14 cellular contexts compared by ENCODE assay signal in the genomic region with DNA sequence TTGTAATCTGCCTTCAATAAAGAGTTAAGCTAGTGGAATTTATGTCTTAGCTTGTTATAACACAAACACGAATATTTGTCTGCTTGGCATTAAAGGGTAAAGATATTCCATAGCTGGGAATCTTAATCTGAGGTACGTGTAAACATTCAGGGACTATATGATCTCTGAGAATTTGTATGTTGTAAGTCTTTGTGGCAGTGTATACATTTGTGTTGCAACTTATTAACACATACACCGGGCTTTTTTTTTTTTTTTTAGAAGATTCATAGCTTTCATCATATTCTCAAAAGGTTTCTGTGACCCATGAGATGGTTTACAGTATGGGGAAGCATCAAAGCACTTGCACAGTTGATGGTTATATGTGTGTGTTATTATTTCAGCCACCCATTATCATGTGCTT. TPM values are rescaled to one million over a fixed set of nuclear protein-coding genes. Genes with fewer than 3 reads are reported as not detected.
DNase-seq lines count a peak whose midpoint lies in the region; ATAC-seq and TF ChIP-seq lines count a peak whose summit lies in the region.
"Had no signal": no experiment of that assay in that cellular context is flagged by ENCODE, and none has a peak within 500 bp of the region (broad histone marks: within the 10 kb centered on the region; RNA-seq: fewer than 3 reads in every experiment).

No MANE protein-coding gene starts in this region.

- no peak for TF ChIP-seq POLR2A in Peyer's patch (IDR thresholded peaks at IDR 0.05)

- peaks cover 2% of the 10 kb centered on the region for H3K36me3 ChIP-seq in CD4-positive, alpha-beta memory T cell (ENCODE audit: insufficient read depth, low read length)
- H3K36me3 ChIP-seq in Karpas-422 (ENCODE audit: insufficient read depth, low read length): peaks cover 9% of the 10 kb centered on the region; the same call in 1 of the 2 replicates
- peaks cover 5% of the 10 kb centered on the region for H3K36me3 ChIP-seq in mammary epithelial cell (ENCODE audit: insufficient read depth, low read length)
- H3K36me3 ChIP-seq in Peyer's patch: peaks cover 0 to 12% (median 0%) of the 10 kb centered on the region in 3 donors

- POLR2A ChIA-PET in CD4-positive, alpha-beta memory T cell (lab: Charles Lee; ENCODE audit: partially characterized antibody): interaction anchor here (0.7 to 1.3 kb wide), 2 partner anchors 20 to 205 kb away, joined by 3 to 4 read pairs; no protein-coding TSS in a partner anchor

- peak overlapping the region in 1 of 8 donors; percentile 14 for H3K4me3 Mint-ChIP-seq in CD4-positive, alpha-beta memory T cell
- H3K4me3 Mint-ChIP-seq in mesothelial cell of epicardium: peak overlapping the region; percentile 47
- H3K4me3 Mint-ChIP-seq: activated T-cell treated with anti-CD3 and anti-CD28 coated beads, Interleukin-2, amount 50 U/mL, for 72 hours had no signal

- peaks cover 7 to 30% (median 28%) of the 10 kb centered on the region in 4 donors for H3K4me1 Mint-ChIP-seq in CD4-positive, alpha-beta memory T cell
- peaks cover 12% of the 10 kb centered on the region for H3K4me1 Mint-ChIP-seq in mesothelial cell of epicardium

- H3K4me2 ChIP-seq in Karpas-422 (ENCODE audit: low read depth, low read length, poor library complexity, severe bottlenecking): peak overlapping the region; percentile 87
- H3K4me2 ChIP-seq in mammary epithelial cell (ENCODE audit: insufficient read depth, low read depth, low read length): peak overlapping the region; percentile 84

- peak overlapping the region in 1 of 2 donors; percentile 80 for H3K4me3 ChIP-seq in CD4-positive, alpha-beta memory T cell (ENCODE audit: low read length in 2 of 2)
- H3K4me3 ChIP-seq in Karpas-422 (ENCODE audit: low read length) (peak overlapping the region; percentile 75), mammary epithelial cell (replicated peaks in 1 of 3; ENCODE audit: insufficient read depth in 1 of 3, low read depth in 2 of 3, low read length in 3 of 3) (peak overlapping the region in 1 of 3 experiments; percentile 38), Peyer's patch (no peak overlapping the region)
- H3K4me3 ChIP-seq: body of pancreas had no signal

- H3K9me2 ChIP-seq in Karpas-422 (replicated peaks; ENCODE audit: insufficient read depth, low read length): no peaks in the 10 kb centered on the region

- peaks cover 2% of the 10 kb centered on the region for H4K20me1 ChIP-seq in Karpas-422 (ENCODE audit: insufficient read depth, low read depth, low read length)
- no peaks in the 10 kb centered on the region for H4K20me1 ChIP-seq in mammary epithelial cell (ENCODE audit: insufficient read depth, low read length)

- WGBS in mammary epithelial cell (ENCODE audit: low coverage, missing lambda C conversion rate): 40% methylated on average over 3 of the region's 3 CpGs

- no TSS peak for BruUV-seq in mammary epithelial cell (replicated peaks; lab: Mats Ljungman, UMichigan)

- H3K27ac ChIP-seq in CD4-positive, alpha-beta memory T cell (ENCODE audit: low read depth, low read length): peak overlapping the region; percentile 89
- H3K27ac ChIP-seq in Karpas-422 (ENCODE audit: low read length) (peak overlapping the region; percentile 91; the same call in 1 of the 2 replicates), mammary epithelial cell (ENCODE audit: insufficient read depth, low read depth, low read length) (no peak overlapping the region), Peyer's patch (no peak overlapping the region)
- H3K27ac ChIP-seq: body of pancreas had no signal

- no peak for TF ChIP-seq CTCF in mammary epithelial cell (conservative IDR thresholded peaks at IDR 0.05 in 1 of 2, IDR thresholded peaks at IDR 0.05 in 1 of 2; ENCODE audit: extremely low read depth in 1 of 2, insufficient read depth in 1 of 2, low read depth in 1 of 2, low read length in 2 of 2)
- TF ChIP-seq CTCF in mesothelial cell of epicardium (IDR thresholded peaks at IDR 0.05; ENCODE audit: unreplicated experiment): no peak
- no peak for TF ChIP-seq CTCF in Peyer's patch (IDR thresholded peaks at IDR 0.05)

- peaks cover 3 to 26% of the 10 kb centered on the region in 2 donors for H3K36me3 Mint-ChIP-seq in CD4-positive, alpha-beta memory T cell
- H3K36me3 Mint-ChIP-seq in mesothelial cell of epicardium: no peaks in the 10 kb centered on the region
- peaks cover 7 to 10% of the 10 kb centered on the region in 2 donors for H3K36me3 Mint-ChIP-seq in activated naive CD4-positive, alpha-beta T cell treated with anti-CD3 and anti-CD28 coated beads, Interleukin-2, amount 50 U/mL, for 72 hours

- dilution Hi-C loops in mammary epithelial cell (cut with HindIII; ENCODE audit: low sequenced_read_pairs): no loop called here

- peaks cover 69% of the 10 kb centered on the region for H3K79me2 ChIP-seq in Karpas-422 (ENCODE audit: low read length)
- peaks cover 83% of the 10 kb centered on the region for H3K79me2 ChIP-seq in mammary epithelial cell (ENCODE audit: insufficient read depth, low read length)

- H3K9me3 Mint-ChIP-seq in CD4-positive, alpha-beta memory T cell: peaks cover 0 to 6% (median 0%) of the 10 kb centered on the region in 8 donors
- H3K9me3 Mint-ChIP-seq in mesothelial cell of epicardium: no peaks in the 10 kb centered on the region
- H3K9me3 Mint-ChIP-seq in activated naive CD4-positive, alpha-beta T cell treated with anti-CD3 and anti-CD28 coated beads, Interleukin-2, amount 50 U/mL, for 72 hours: no peaks in the 10 kb centered on the region
- H3K9me3 Mint-ChIP-seq: activated T-cell treated with anti-CD3 and anti-CD28 coated beads, Interleukin-2, amount 50 U/mL, for 72 hours; CD4-positive, alpha-beta T cell had no signal

- H3K27me3 Mint-ChIP-seq in CD4-positive, alpha-beta memory T cell: no peaks in the 10 kb centered on the region
- H3K27me3 Mint-ChIP-seq in mesothelial cell of epicardium (ENCODE audit: low read depth): no peaks in the 10 kb centered on the region
- H3K27me3 Mint-ChIP-seq: CD4-positive, alpha-beta T cell had no signal

- no peaks in the 10 kb centered on the region for H3K9me3 ChIP-seq in CD4-positive, alpha-beta memory T cell (ENCODE audit: control insufficient read depth in 1 of 2, low read length in 2 of 2)
- H3K9me3 ChIP-seq in Karpas-422 (ENCODE audit: low read length) (no peaks in the 10 kb centered on the region), mammary epithelial cell (replicated peaks; ENCODE audit: insufficient read depth, low read length) (no peaks in the 10 kb centered on the region), Peyer's patch (no peaks in the 10 kb centered on the region)
- H3K9me3 ChIP-seq: body of pancreas had no signal

- peak overlapping the region; percentile 14; the same call in 1 of the 2 replicates for H3K9ac ChIP-seq in Karpas-422 (ENCODE audit: low read length)
- no peak overlapping the region for H3K9ac ChIP-seq in mammary epithelial cell (ENCODE audit: insufficient read depth, low read length)

- no peak for DNase-seq in CD4-positive, alpha-beta memory T cell
- DNase-seq in Karpas-422 (no peak), mammary epithelial cell (no peak), mesothelial cell of epicardium (ENCODE audit: low spot score in 2 of 2, unreplicated experiment in 2 of 2) (no peak), Peyer's patch (no peak)
- DNase-seq in activated naive CD4-positive, alpha-beta T cell treated with anti-CD3 and anti-CD28 coated beads, Interleukin-2, amount 50 U/mL, for 72 hours (ENCODE audit: low spot score in 2 of 2): no peak
- DNase-seq: activated T-cell treated with anti-CD3 and anti-CD28 coated beads, Interleukin-2, amount 50 U/mL, for 72 hours; body of pancreas; CD4-positive, alpha-beta T cell; NCI-H1694; NCI-H774; retina had no signal

- H2AFZ ChIP-seq in Karpas-422 (ENCODE audit: low read length) (no peak overlapping the region), mammary epithelial cell (ENCODE audit: low read depth, low read length) (no peak overlapping the region)

- CTCF ChIA-PET in CD4-positive, alpha-beta memory T cell (lab: Charles Lee; ENCODE audit: partially characterized antibody): interaction anchor here (0.7 to 2.9 kb wide), 7 partner anchors 10 to 209 kb away, joined by 3 to 16 read pairs (median 3); no protein-coding TSS in a partner anchor
- CTCF ChIA-PET in mammary epithelial cell (lab: Charles Lee; ENCODE audit: low non-redundant PET): no interaction called here

- H3K27me3 ChIP-seq in CD4-positive, alpha-beta memory T cell (ENCODE audit: insufficient read depth, low read length): no peaks in the 10 kb centered on the region
- H3K27me3 ChIP-seq in Karpas-422 (ENCODE audit: low read length): no peaks in the 10 kb centered on the region
- no peaks in the 10 kb centered on the region for H3K27me3 ChIP-seq in mammary epithelial cell (ENCODE audit: insufficient read depth, low read length)
- H3K27me3 ChIP-seq in Peyer's patch: no peaks in the 10 kb centered on the region
- H3K27me3 ChIP-seq: body of pancreas had no signal

- intact Hi-C loops in CD4-positive, alpha-beta memory T cell (cut with micrococcal nuclease): no loop called here
- intact Hi-C loops in mammary epithelial cell (cut with micrococcal nuclease): no loop called here

- peaks cover 51% of the 10 kb centered on the region for H3K4me1 ChIP-seq in CD4-positive, alpha-beta memory T cell (ENCODE audit: insufficient read depth, low read length)
- H3K4me1 ChIP-seq in Karpas-422 (ENCODE audit: low read length) (peaks cover 17% of the 10 kb centered on the region), mammary epithelial cell (ENCODE audit: insufficient read depth, low read length) (peaks cover 15% of the 10 kb centered on the region), Peyer's patch (peaks cover 0 to 30% (median 7%) of the 10 kb centered on the region in 4 donors)

- in situ Hi-C loops in mammary epithelial cell (cut with MboI; ENCODE audit: low sequenced_read_pairs in 2 of 2): no loop called here

- peak overlapping the region in 1 of 7 donors; percentile 87 for H3K27ac Mint-ChIP-seq in CD4-positive, alpha-beta memory T cell
- H3K27ac Mint-ChIP-seq in mesothelial cell of epicardium: no peak overlapping the region
- peak overlapping the region in 1 of 2 donors; percentile 70 for H3K27ac Mint-ChIP-seq in activated naive CD4-positive, alpha-beta T cell treated with anti-CD3 and anti-CD28 coated beads, Interleukin-2, amount 50 U/mL, for 72 hours
- H3K27ac Mint-ChIP-seq: activated T-cell treated with anti-CD3 and anti-CD28 coated beads, Interleukin-2, amount 50 U/mL, for 72 hours; CD4-positive, alpha-beta T cell had no signal

- no peak for ATAC-seq in GM21737 (IDR thresholded peaks at IDR 0.05; ENCODE audit: unreplicated experiment)
- no peak for ATAC-seq in GM18867 (IDR thresholded peaks at IDR 0.05; ENCODE audit: unreplicated experiment)
- ATAC-seq in activated naive CD4-positive, alpha-beta T cell treated with anti-CD3 and anti-CD28 coated beads, Interleukin-2, amount 50 U/mL, for 72 hours: no peak
- ATAC-seq: activated T-cell treated with anti-CD3 and anti-CD28 coated beads, Interleukin-2, amount 50 U/mL, for 72 hours; body of pancreas had no signal

RNA-seq across cellular contexts. Expression of gene GGPS1, which starts 3.0 kb away (rescaled TPM):
- 10 to 100 TPM; 50.3 to 52.5 TPM for total RNA-seq in CD4-positive, alpha-beta memory T cell
- polyA plus RNA-seq in CD4-positive, alpha-beta memory T cell: 10 to 100 TPM; 77.9 to 79.5 TPM
- total RNA-seq in Karpas-422 (2014; rRNA removed; shearing (Covaris generic); ENCODE audit: low replicate concordance): 13.9 and 45.3 TPM in 2 replicates
- total RNA-seq in mammary epithelial cell (10 to 100 TPM; 35.8 to 37.9 TPM), mesothelial cell of epicardium (25.9 to 37.8 TPM (median 30.2 TPM) in 3 replicates), Peyer's patch (10 to 100 TPM; 12.3 to 23.1 (median 18.5) TPM)
- polyA plus RNA-seq in mammary epithelial cell: 18.0 TPM
- polyA minus RNA-seq in mammary epithelial cell: 37.6 TPM
- 10 to 100 TPM; 33.6 to 36.1 TPM for total RNA-seq in activated naive CD4-positive, alpha-beta T cell treated with anti-CD3 and anti-CD28 coated beads, Interleukin-2, amount 50 U/mL, for 72 hours

RNA-seq across cellular contexts. Expression of gene ARID4B, which starts 3.4 kb away (rescaled TPM):
- 10 to 100 TPM; 95.5 to 99.5 TPM for total RNA-seq in CD4-positive, alpha-beta memory T cell
- polyA plus RNA-seq in CD4-positive, alpha-beta memory T cell: 10 to 100 TPM; 34.8 to 86.1 TPM
- total RNA-seq in Karpas-422 (2014; rRNA removed; shearing (Covaris generic); ENCODE audit: low replicate concordance): 43.6 and 56.4 TPM in 2 replicates
- 10 to 100 TPM; 20.5 to 24.6 TPM for total RNA-seq in mammary epithelial cell
- polyA plus RNA-seq in mammary epithelial cell: 4.9 TPM
- polyA minus RNA-seq in mammary epithelial cell: 121 TPM
- total RNA-seq in mesothelial cell of epicardium: 68.3 to 71.5 TPM (median 68.7 TPM) in 3 replicates
- 10 to 100 TPM; 58.4 to 65.7 TPM for total RNA-seq in activated naive CD4-positive, alpha-beta T cell treated with anti-CD3 and anti-CD28 coated beads, Interleukin-2, amount 50 U/mL, for 72 hours
- total RNA-seq in Peyer's patch: 100 to 1,000 TPM in 1 of 4 donors, 10 to 100 TPM in 3; 27.0 to 172 (median 70.8) TPM

RNA-seq across cellular contexts. Expression of gene TBCE, which starts 35.8 kb away (rescaled TPM):
- 10 to 100 TPM; 17.0 to 17.5 TPM for total RNA-seq in CD4-positive, alpha-beta memory T cell
- polyA plus RNA-seq in CD4-positive, alpha-beta memory T cell: 10 to 100 TPM; 18.6 to 19.1 TPM
- total RNA-seq in Karpas-422 (2014; rRNA removed; shearing (Covaris generic); ENCODE audit: low replicate concordance): 24.0 and 27.4 TPM in 2 replicates
- total RNA-seq in mammary epithelial cell: 10 to 100 TPM; 15.8 to 19.4 TPM
- 15.2 TPM for polyA plus RNA-seq in mammary epithelial cell
- polyA minus RNA-seq in mammary epithelial cell: 19.4 TPM
- total RNA-seq in mesothelial cell of epicardium: 29.5 to 35.5 TPM (median 32.0 TPM) in 3 replicates
- 10 to 100 TPM; 26.9 to 28.8 TPM for total RNA-seq in activated naive CD4-positive, alpha-beta T cell treated with anti-CD3 and anti-CD28 coated beads, Interleukin-2, amount 50 U/mL, for 72 hours
- total RNA-seq in Peyer's patch: 10 to 100 TPM; 17.6 to 58.6 (median 36.4) TPM

Comparison
In these comparisons a context has a peak if more than half of its experiments do, and no peak if none do; other contexts are left out.
1. H3K27ac ChIP-seq: peak in CD4-positive, alpha-beta memory T cell (single experiment) and Karpas-422 (single experiment); none in mammary epithelial cell (single experiment) and Peyer's patch (0 of 4).